In genomic region chrX:134369576-134369975, GRCh38 we compare ENCODE assay signal across 8 cellular contexts. TPM values are rescaled to one million over a fixed set of nuclear protein-coding genes. Genes with fewer than 3 reads are reported as not detected.
DNase-seq lines count a peak whose midpoint lies in the region; ATAC-seq, FAIRE-seq and TF ChIP-seq lines count a peak whose summit lies in the region.
"Had no signal": no experiment of that assay in that cellular context is flagged by ENCODE, and none has a peak within 500 bp of the region (broad histone marks: within the 10 kb centered on the region; RNA-seq: fewer than 3 reads in every experiment).

No MANE protein-coding gene starts in this region.

- DNase-seq in K562 (ENCODE audit: extremely low read depth in 1 of 4, low spot score in 3 of 4) (no peak), NCI-H2081 treated with DMSO at 0.1 percent for 48 hours (lab: John Stamatoyannopoulos, UW) (no peak), urothelium cell line (ENCODE audit: low spot score) (no peak), RWPE1 (ENCODE audit: low spot score) (no peak)
- DNase-seq: NCI-H446 treated with DMSO at 0.1 percent for 48 hours had no signal

- no peaks in the 10 kb centered on the region for H3K27me3 ChIP-seq in K562 (ENCODE audit: control insufficient read depth in 2 of 2, insufficient read depth in 2 of 2, low read length in 2 of 2)

- peak overlapping the region; percentile 44; the same call in 1 of the 2 replicates for H2AFZ ChIP-seq in K562 (ENCODE audit: low read depth, low read length)

- POLR2A ChIA-PET in K562 (lab: Yijun Ruan, JAX) (no interaction called here), RWPE1 (lab: Yijun Ruan, JAX; ENCODE audit: low non-redundant PET) (no interaction called here)

- ATAC-seq in GM18873 (IDR thresholded peaks at IDR 0.05; ENCODE audit: low FRiP score, unreplicated experiment): peak; percentile 82
- ATAC-seq in GM21529 (IDR thresholded peaks at IDR 0.05; ENCODE audit: unreplicated experiment): peak; percentile 73
- peak; percentile 75 for ATAC-seq in HG03135 (IDR thresholded peaks at IDR 0.05; ENCODE audit: unreplicated experiment)
- no peak for ATAC-seq in K562

- TF ChIP-seq RAD21 in K562 (CRISPR knock-in tag; conservative IDR thresholded peaks at IDR 0.05 in 1 of 2, IDR thresholded peaks at IDR 0.05 in 1 of 2): no peak

- no peak for TF ChIP-seq CTCF in K562 (IDR thresholded peaks at IDR 0.05 in 2 of 3, conservative IDR thresholded peaks at IDR 0.05 in 1 of 3; ENCODE audit: insufficient read depth in 2 of 3, low read depth in 1 of 3, low read length in 3 of 3)
- TF ChIP-seq CTCF in RWPE1 (conservative IDR thresholded peaks at IDR 0.05; ENCODE audit: low read depth): no peak

- TF ChIP-seq EP300 in K562 (IDR thresholded peaks at IDR 0.05; ENCODE audit: low read length): no peak

- no peaks in the 10 kb centered on the region for H3K36me3 ChIP-seq in K562 (ENCODE audit: control insufficient read depth, insufficient read depth, low read length)

- H3K4me3 ChIP-seq in K562: no peak overlapping the region

- no peak for FAIRE-seq in K562 (lab: Jason Lieb, UNC)
- no peak for FAIRE-seq in urothelium cell line (lab: Jason Lieb, UNC)

- H3K9me3 ChIP-seq in K562 (replicated peaks; ENCODE audit: control insufficient read depth, insufficient read depth, low read depth, low read length): no peaks in the 10 kb centered on the region

- CTCF ChIA-PET in K562 (lab: Yijun Ruan, JAX; ENCODE audit: low intra/inter-chr PET ratio) (no interaction called here), RWPE1 (lab: Yijun Ruan, JAX) (no interaction called here)

- no TSS peak for BruUV-seq in K562 (replicated peaks; lab: Mats Ljungman, UMichigan)

- H3K4me1 ChIP-seq in K562 (replicated peaks in 1 of 2; ENCODE audit: control insufficient read depth in 2 of 2, insufficient read depth in 2 of 2, low read length in 2 of 2): peaks cover 3 to 38% of the 10 kb centered on the region in 2 experiments

- H3K4me2 ChIP-seq in K562 (ENCODE audit: insufficient read depth, low read length): no peak overlapping the region

- no peak overlapping the region for H3K9ac ChIP-seq in K562 (ENCODE audit: insufficient read depth in 1 of 2, low read depth in 2 of 2, low read length in 2 of 2)

- H3K9me1 ChIP-seq in K562 (ENCODE audit: control insufficient read depth, insufficient read depth, low read length): no peaks in the 10 kb centered on the region

- no peak for TF ChIP-seq POLR2A in K562 (conservative IDR thresholded peaks at IDR 0.05)

- H3K27ac ChIP-seq in K562 (ENCODE audit: extremely low read depth, low read depth, low read length): no peak overlapping the region
- H3K27ac ChIP-seq in RWPE1: no peak overlapping the region

- 71% methylated on average over 1 of the region's 3 CpGs for WGBS in K562 (ENCODE audit: insufficient coverage, low coverage, missing lambda C conversion rate)

- intact Hi-C loops in K562 (cut with micrococcal nuclease): no loop called here

- H3K79me2 ChIP-seq in K562 (ENCODE audit: control insufficient read depth, insufficient read depth, low read length): peaks cover 14% of the 10 kb centered on the region

- in situ Hi-C loops in K562 (cut with MboI): no loop called here

- no peaks in the 10 kb centered on the region for H4K20me1 ChIP-seq in K562 (replicated peaks; ENCODE audit: control insufficient read depth, insufficient read depth, low read length)

TF ChIP-seq in K562, 482 proteins besides CTCF, POLR2A, EP300 and RAD21:
- 0 out of 2 replicates have a peak, but pooled peaks have one; percentile 16 for TF ChIP-seq ZKSCAN1 (IDR thresholded peaks at IDR 0.05; ENCODE audit: low read depth, low read length)
- no peak for TF ChIP-seq MXI1 (IDR thresholded peaks at IDR 0.05; ENCODE audit: low read depth, low read length)

RNA-seq across cellular contexts. Expression of gene PHF6, which starts 3.5 kb away (rescaled TPM):
- 12.4 and 37.2 TPM in 2 replicates for total RNA-seq in K562 (2011; cell fraction: chromatin; rRNA removed; ENCODE audit: low replicate concordance)
- total RNA-seq in K562 (2011; cell fraction: nucleolus; rRNA removed): 5.7 and 7.8 TPM in 2 replicates
- total RNA-seq in K562 (2011; cell fraction: nucleoplasm; rRNA removed): 20.0 and 41.1 TPM in 2 replicates
- total RNA-seq in K562 (2014; rRNA removed): 32.6 and 36.0 TPM in 2 replicates
- 47.7 and 54.4 TPM in 2 replicates for total RNA-seq in K562 (2014; rRNA removed; fragmentation: Illumina TruSeq; extraction: Trizol)
- total RNA-seq in K562 (2015; rRNA removed; fragmentation: Illumina TruSeq; extraction: Trizol): 38.9 and 41.8 TPM in 2 replicates
- 57.6 and 62.2 TPM in 2 replicates for total RNA-seq in K562 (2021)
- 37.0 and 48.7 TPM in 2 replicates for polyA plus RNA-seq in K562 (2011; rRNA removed)
- polyA plus RNA-seq in K562 (2011; cell fraction: cytosol; rRNA removed): 4.7 and 14.3 TPM in 2 replicates
- polyA plus RNA-seq in K562 (2011; cell fraction: nucleus; rRNA removed): 14.9 and 22.9 TPM in 2 replicates
- 36.2 and 36.6 TPM in 2 replicates for polyA plus RNA-seq in K562 (2012)
- polyA plus RNA-seq in K562 (2014; fragmentation: Illumina TruSeq; extraction: Trizol): 48.1 and 62.2 TPM in 2 replicates
- 10 to 100 TPM; 41.2 to 54.8 TPM for polyA plus RNA-seq in K562 (2014; fragmentation: Nextera tagmentation; extraction: Ambion mirVana)
- polyA plus RNA-seq in K562 (2014; rRNA removed): 33.6 and 42.2 TPM in 2 replicates
- 68.9 and 86.2 TPM in 2 replicates for polyA minus RNA-seq in K562 (2011; rRNA and poly(A)+ RNA removed)
- polyA minus RNA-seq in K562 (2011; cell fraction: cytosol; rRNA and poly(A)+ RNA removed): 24.2 and 25.9 TPM in 2 replicates
- 9.3 and 20.1 TPM in 2 replicates for polyA minus RNA-seq in K562 (2011; cell fraction: nucleus; rRNA and poly(A)+ RNA removed)
